Comparison of ENCODE assay signal across 2 cellular contexts in the genomic region with DNA sequence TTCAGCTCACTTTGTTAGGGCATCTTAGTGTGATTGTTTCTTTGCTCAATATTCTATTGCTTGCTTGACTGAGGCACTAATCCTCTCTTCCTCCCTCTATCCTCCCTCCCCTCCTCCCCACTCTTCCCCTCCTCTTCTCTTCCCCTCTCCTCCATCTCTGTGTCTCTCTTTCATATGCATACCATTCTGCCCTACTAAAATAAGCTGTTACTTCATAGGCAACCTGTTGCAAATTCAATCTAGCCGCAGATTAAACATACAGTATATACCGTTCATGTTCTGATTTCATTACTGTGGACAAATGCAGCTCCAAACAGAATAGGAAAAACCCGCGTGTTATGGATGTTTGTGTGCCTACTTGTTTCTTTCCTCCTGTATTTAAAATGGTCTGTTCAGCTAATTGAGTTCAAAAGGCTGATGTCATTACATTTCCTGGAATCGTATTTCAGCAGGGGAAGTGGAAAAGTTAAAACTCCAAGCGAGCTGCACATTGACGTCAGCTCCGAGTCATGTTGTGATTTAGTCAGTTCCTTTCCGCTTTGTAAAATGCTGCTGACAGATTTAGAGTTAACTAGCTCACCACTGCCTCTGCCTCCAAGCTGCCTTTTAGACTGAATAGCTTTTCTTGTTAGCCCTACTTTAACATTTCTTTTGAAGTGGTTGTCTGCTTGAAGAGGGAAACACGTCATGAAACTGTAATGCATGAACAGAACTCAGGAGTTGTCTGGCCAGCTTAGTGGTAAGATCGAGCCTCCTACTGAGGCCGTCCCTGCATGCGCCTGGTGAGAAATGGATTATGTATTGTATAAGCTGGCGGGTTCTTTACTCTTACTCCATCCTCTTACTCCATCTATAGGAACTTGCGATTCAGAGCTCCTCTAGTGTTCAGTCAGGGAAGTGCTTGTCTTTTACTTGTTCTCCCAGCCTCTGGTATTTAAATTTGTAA.
TF ChIP-seq lines count a peak whose summit lies in the region.

No MANE protein-coding gene starts in this region.

TF ChIP-seq in HCT116, 20 proteins besides CTCF, POLR2A, EP300 and RAD21 (continued from another document):
- no peak; the same call in 1 of the 2 replicates for TF ChIP-seq SRF (IDR thresholded peaks at IDR 0.05; ENCODE audit: low read depth)
- TF ChIP-seq, protein P1, sequence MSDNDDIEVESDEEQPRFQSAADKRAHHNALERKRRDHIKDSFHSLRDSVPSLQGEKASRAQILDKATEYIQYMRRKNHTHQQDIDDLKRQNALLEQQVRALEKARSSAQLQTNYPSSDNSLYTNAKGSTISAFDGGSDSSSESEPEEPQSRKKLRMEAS (IDR thresholded peaks at IDR 0.05): no peak
- 0 out of 2 replicates have a peak, but pooled peaks have one; percentile 20 for TF ChIP-seq ELF1 (IDR thresholded peaks at IDR 0.05; ENCODE audit: borderline replicate concordance, low read depth)
- no peak for TF ChIP-seq ZFX (IDR thresholded peaks at IDR 0.05)
- no peak; the same call in 1 of the 2 replicates for TF ChIP-seq SIN3A (IDR thresholded peaks at IDR 0.05; ENCODE audit: low read depth)
- TF ChIP-seq SP1 (IDR thresholded peaks at IDR 0.05; ENCODE audit: low read depth): peak; percentile 54; the same call in 1 of the 2 replicates
- TF ChIP-seq, protein P2, sequence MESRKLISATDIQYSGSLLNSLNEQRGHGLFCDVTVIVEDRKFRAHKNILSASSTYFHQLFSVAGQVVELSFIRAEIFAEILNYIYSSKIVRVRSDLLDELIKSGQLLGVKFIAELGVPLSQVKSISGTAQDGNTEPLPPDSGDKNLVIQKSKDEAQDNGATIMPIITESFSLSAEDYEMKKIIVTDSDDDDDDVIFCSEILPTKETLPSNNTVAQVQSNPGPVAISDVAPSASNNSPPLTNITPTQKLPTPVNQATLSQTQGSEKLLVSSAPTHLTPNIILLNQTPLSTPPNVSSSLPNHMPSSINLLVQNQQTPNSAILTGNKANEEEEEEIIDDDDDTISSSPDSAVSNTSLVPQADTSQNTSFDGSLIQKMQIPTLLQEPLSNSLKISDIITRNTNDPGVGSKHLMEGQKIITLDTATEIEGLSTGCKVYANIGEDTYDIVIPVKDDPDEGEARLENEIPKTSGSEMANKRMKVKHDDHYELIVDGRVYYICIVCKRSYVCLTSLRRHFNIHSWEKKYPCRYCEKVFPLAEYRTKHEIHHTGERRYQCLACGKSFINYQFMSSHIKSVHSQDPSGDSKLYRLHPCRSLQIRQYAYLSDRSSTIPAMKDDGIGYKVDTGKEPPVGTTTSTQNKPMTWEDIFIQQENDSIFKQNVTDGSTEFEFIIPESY (IDR thresholded peaks at IDR 0.05; ENCODE audit: extremely low read depth, insufficient replicate concordance, low read length): no peak
- TF ChIP-seq, protein P3, sequence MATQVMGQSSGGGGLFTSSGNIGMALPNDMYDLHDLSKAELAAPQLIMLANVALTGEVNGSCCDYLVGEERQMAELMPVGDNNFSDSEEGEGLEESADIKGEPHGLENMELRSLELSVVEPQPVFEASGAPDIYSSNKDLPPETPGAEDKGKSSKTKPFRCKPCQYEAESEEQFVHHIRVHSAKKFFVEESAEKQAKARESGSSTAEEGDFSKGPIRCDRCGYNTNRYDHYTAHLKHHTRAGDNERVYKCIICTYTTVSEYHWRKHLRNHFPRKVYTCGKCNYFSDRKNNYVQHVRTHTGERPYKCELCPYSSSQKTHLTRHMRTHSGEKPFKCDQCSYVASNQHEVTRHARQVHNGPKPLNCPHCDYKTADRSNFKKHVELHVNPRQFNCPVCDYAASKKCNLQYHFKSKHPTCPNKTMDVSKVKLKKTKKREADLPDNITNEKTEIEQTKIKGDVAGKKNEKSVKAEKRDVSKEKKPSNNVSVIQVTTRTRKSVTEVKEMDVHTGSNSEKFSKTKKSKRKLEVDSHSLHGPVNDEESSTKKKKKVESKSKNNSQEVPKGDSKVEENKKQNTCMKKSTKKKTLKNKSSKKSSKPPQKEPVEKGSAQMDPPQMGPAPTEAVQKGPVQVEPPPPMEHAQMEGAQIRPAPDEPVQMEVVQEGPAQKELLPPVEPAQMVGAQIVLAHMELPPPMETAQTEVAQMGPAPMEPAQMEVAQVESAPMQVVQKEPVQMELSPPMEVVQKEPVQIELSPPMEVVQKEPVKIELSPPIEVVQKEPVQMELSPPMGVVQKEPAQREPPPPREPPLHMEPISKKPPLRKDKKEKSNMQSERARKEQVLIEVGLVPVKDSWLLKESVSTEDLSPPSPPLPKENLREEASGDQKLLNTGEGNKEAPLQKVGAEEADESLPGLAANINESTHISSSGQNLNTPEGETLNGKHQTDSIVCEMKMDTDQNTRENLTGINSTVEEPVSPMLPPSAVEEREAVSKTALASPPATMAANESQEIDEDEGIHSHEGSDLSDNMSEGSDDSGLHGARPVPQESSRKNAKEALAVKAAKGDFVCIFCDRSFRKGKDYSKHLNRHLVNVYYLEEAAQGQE (IDR thresholded peaks at IDR 0.05; ENCODE audit: low read depth): no peak
- TF ChIP-seq POLR2AphosphoS5 (IDR thresholded peaks at IDR 0.05; ENCODE audit: low read depth, low read length): no peak
- TF ChIP-seq FOSL1 (IDR thresholded peaks at IDR 0.05; ENCODE audit: low read depth): peak; percentile 21
- TF ChIP-seq, protein P4, sequence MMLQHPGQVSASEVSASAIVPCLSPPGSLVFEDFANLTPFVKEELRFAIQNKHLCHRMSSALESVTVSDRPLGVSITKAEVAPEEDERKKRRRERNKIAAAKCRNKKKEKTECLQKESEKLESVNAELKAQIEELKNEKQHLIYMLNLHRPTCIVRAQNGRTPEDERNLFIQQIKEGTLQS (IDR thresholded peaks at IDR 0.05): no peak; the same call in 1 of the 2 replicates
- 0 out of 2 replicates have a peak, but pooled peaks have one; percentile 22 for TF ChIP-seq EGR1 (IDR thresholded peaks at IDR 0.05; ENCODE audit: low read depth)

TF ChIP-seq in SK-N-SH treated with all-trans-retinoic acid at 6 μM for 48 hours, 23 proteins besides CTCF, POLR2A, EP300 and RAD21 (continued from another document):
- TF ChIP-seq ZC3H10 (CRISPR knock-in tag; IDR thresholded peaks at IDR 0.05) (peak; percentile 51; the same call in 1 of the 2 replicates), TCF4 (CRISPR knock-in tag; IDR thresholded peaks at IDR 0.05; ENCODE audit: borderline replicate concordance) (peak; percentile 28; the same call in 1 of the 2 replicates), GLIS3 (CRISPR knock-in tag; IDR thresholded peaks at IDR 0.05) (no peak), TOX (CRISPR knock-in tag; IDR thresholded peaks at IDR 0.05; ENCODE audit: borderline replicate concordance) (peak; percentile 86; the same call in 1 of the 2 replicates), ESRRG (CRISPR knock-in tag; IDR thresholded peaks at IDR 0.05) (peak; percentile 51; the same call in 1 of the 2 replicates), ARNTL (CRISPR knock-in tag; IDR thresholded peaks at IDR 0.05; ENCODE audit: borderline replicate concordance, low read depth) (no peak)
- TF ChIP-seq, protein P5, sequence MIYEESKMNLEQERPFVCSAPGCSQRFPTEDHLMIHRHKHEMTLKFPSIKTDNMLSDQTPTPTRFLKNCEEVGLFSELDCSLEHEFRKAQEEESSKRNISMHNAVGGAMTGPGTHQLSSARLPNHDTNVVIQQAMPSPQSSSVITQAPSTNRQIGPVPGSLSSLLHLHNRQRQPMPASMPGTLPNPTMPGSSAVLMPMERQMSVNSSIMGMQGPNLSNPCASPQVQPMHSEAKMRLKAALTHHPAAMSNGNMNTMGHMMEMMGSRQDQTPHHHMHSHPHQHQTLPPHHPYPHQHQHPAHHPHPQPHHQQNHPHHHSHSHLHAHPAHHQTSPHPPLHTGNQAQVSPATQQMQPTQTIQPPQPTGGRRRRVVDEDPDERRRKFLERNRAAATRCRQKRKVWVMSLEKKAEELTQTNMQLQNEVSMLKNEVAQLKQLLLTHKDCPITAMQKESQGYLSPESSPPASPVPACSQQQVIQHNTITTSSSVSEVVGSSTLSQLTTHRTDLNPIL (CRISPR knock-in tag; IDR thresholded peaks at IDR 0.05; ENCODE audit: low read depth): peak; percentile 60
- TF ChIP-seq, protein P6, sequence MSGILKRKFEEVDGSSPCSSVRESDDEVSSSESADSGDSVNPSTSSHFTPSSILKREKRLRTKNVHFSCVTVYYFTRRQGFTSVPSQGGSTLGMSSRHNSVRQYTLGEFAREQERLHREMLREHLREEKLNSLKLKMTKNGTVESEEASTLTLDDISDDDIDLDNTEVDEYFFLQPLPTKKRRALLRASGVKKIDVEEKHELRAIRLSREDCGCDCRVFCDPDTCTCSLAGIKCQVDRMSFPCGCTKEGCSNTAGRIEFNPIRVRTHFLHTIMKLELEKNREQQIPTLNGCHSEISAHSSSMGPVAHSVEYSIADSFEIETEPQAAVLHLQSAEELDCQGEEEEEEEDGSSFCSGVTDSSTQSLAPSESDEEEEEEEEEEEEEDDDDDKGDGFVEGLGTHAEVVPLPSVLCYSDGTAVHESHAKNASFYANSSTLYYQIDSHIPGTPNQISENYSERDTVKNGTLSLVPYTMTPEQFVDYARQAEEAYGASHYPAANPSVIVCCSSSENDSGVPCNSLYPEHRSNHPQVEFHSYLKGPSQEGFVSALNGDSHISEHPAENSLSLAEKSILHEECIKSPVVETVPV (CRISPR knock-in tag; IDR thresholded peaks at IDR 0.05): no peak
